Comparison of ENCODE assay signal across 8 cellular contexts in genomic region chr9:136729144-136729543, GRCh38. TPM values are rescaled to one million over a fixed set of nuclear protein-coding genes. Genes with fewer than 3 reads are reported as not detected.
DNase-seq lines count a peak whose midpoint lies in the region; ATAC-seq and TF ChIP-seq lines count a peak whose summit lies in the region.

No MANE protein-coding gene starts in this region.

- H2BK15ac ChIP-seq in H9 (ENCODE audit: low read depth, low read length), result no peak overlapping the region

- H3K36me3 Mint-ChIP-seq in H9 (ENCODE audit: insufficient read depth in 1 of 3, low read depth in 3 of 3), result peaks cover 23 to 33% (median 26%) of the 10 kb centered on the region in 3 experiments

- peaks cover 10% of the 10 kb centered on the region for H3K23me2 ChIP-seq in H9 (ENCODE audit: insufficient read length, low read depth, low read length, poor library complexity, severe bottlenecking)

- H3K27me3 Mint-ChIP-seq in H9 (ENCODE audit: low read depth), result peaks cover 14% of the 10 kb centered on the region

- H3K56ac ChIP-seq in H9 (ENCODE audit: insufficient read length, low read depth, low read length), result no peak overlapping the region

- peak overlapping the region; percentile 46 for H3K4me2 ChIP-seq in H9 (ENCODE audit: insufficient read depth, insufficient read length, low read length)

- no peak overlapping the region for H2BK120ac ChIP-seq in H9 (ENCODE audit: low read depth, low read length, poor library complexity, severe bottlenecking)

- no peaks in the 10 kb centered on the region for H3K4me1 ChIP-seq in H9 (ENCODE audit: insufficient read depth, low read length)

- H3K79me1 ChIP-seq in H9 (ENCODE audit: insufficient read depth, low read depth, low read length, poor library complexity, severe bottlenecking), result peaks cover 6% of the 10 kb centered on the region

- ATAC-seq in SK-N-SH treated with all-trans-retinoic acid at 6 μM for 48 hours (peak; percentile 5), HG02884 (IDR thresholded peaks at IDR 0.05; ENCODE audit: unreplicated experiment) (no peak), HG02610 (IDR thresholded peaks at IDR 0.05; ENCODE audit: unreplicated experiment) (no peak)

- peaks cover 11% of the 10 kb centered on the region; the same call in 1 of the 2 replicates for H3K79me2 ChIP-seq in H9 (ENCODE audit: insufficient read depth, low read length)

- no CpG with 5 or more reads among the region's 7 CpGs for WGBS in H9 (ENCODE audit: extremely low coverage, insufficient read length, low lambda C conversion rate)

- H3K27ac ChIP-seq in H9 (ENCODE audit: insufficient read length, low read depth, low read length) (no peak overlapping the region), skin epidermis (peak overlapping the region in 10 of 21 experiments; percentile 74 to 95 (median 88))

- H3K9me3 ChIP-seq in H9 (ENCODE audit: control insufficient read depth, low read depth, low read length), result no peaks in the 10 kb centered on the region

- H3K9ac ChIP-seq in H9 (ENCODE audit: extremely low read depth, insufficient read length, low read length), result no peak overlapping the region

- H3K4me3 ChIP-seq in fibroblast of mammary gland (ENCODE audit: control insufficient read depth, low read depth, low read length) (peak overlapping the region; percentile 66), skin epidermis (peak overlapping the region; percentile 55 to 97 (median 83))

- peak overlapping the region; percentile 57 to 78; a peak in 4 of 5 replicates for H3K4me3 Mint-ChIP-seq in H9

- no peak overlapping the region for H3K23ac ChIP-seq in H9 (ENCODE audit: insufficient read length, low read depth, low read length)

- H2BK20ac ChIP-seq in H9 (ENCODE audit: low read depth, low read length, poor library complexity, severe bottlenecking), result no peak overlapping the region

- no peak overlapping the region for H3K4ac ChIP-seq in H9 (ENCODE audit: low read depth, low read length)

- no peak overlapping the region for H3K14ac ChIP-seq in H9 (ENCODE audit: insufficient read depth, low read length)

- no peaks in the 10 kb centered on the region; a peak in 1 of 5 replicates for H3K9me3 Mint-ChIP-seq in H9

- H4K91ac ChIP-seq in H9 (ENCODE audit: insufficient read length, low read depth, low read length), result no peak overlapping the region

- no peak for TF ChIP-seq CTCF in H9 (conservative IDR thresholded peaks at IDR 0.05)
- no peak for TF ChIP-seq CTCF in fibroblast of mammary gland (conservative IDR thresholded peaks at IDR 0.05; ENCODE audit: control insufficient read depth, insufficient read depth, low read depth, low read length)

- H2AK5ac ChIP-seq in H9 (ENCODE audit: insufficient read length, low read length), result no peak overlapping the region

- H3T11ph ChIP-seq in H9 (ENCODE audit: low read length), result no peak overlapping the region

- H2BK12ac ChIP-seq in H9 (ENCODE audit: insufficient read length, low read depth, low read length), result no peak overlapping the region

- no peak overlapping the region for H2AFZ ChIP-seq in H9 (ENCODE audit: low read length)

- H4K20me1 ChIP-seq in H9 (ENCODE audit: control insufficient read depth, insufficient read depth, insufficient read length), result no peaks in the 10 kb centered on the region

- H3K18ac ChIP-seq in H9 (ENCODE audit: insufficient read length, low read depth, low read length), result no peak overlapping the region

- peaks cover 10 to 24% of the 10 kb centered on the region in 2 experiments for H3K4me1 Mint-ChIP-seq in H9

- no peak overlapping the region for H2BK5ac ChIP-seq in H9 (ENCODE audit: insufficient read length, low read length)

- H4K5ac ChIP-seq in H9 (ENCODE audit: insufficient read length, low read depth, low read length), result no peak overlapping the region

- no peak overlapping the region for H4K8ac ChIP-seq in H9 (replicated peaks; ENCODE audit: insufficient read length, low read depth, low read length)

- DNase-seq in H9 (no peak), fibroblast of mammary gland (ENCODE audit: low read depth) (no peak), LoVo (ENCODE audit: low spot score) (no peak), NCI-H446 treated with DMSO at 0.1 percent for 48 hours (lab: John Stamatoyannopoulos, UW) (no peak)

- no peak overlapping the region for H3K27ac Mint-ChIP-seq in H9

- no peaks in the 10 kb centered on the region for H3K27me3 ChIP-seq in H9 (ENCODE audit: insufficient read depth, low read length)

TF ChIP-seq in SK-N-SH treated with all-trans-retinoic acid at 6 μM for 48 hours, 23 proteins besides CTCF, POLR2A, EP300 and RAD21:
- TF ChIP-seq ISL1 (CRISPR knock-in tag; IDR thresholded peaks at IDR 0.05) (no peak), RARB (CRISPR knock-in tag; IDR thresholded peaks at IDR 0.05) (no peak), ZNF565 (CRISPR knock-in tag; conservative IDR thresholded peaks at IDR 0.05; ENCODE audit: low read depth) (no peak), ZFP30 (CRISPR knock-in tag; IDR thresholded peaks at IDR 0.05) (no peak), ZNF70 (CRISPR knock-in tag; IDR thresholded peaks at IDR 0.05) (no peak), PATZ1 (CRISPR knock-in tag; IDR thresholded peaks at IDR 0.05; ENCODE audit: borderline replicate concordance) (no peak), ESRRG (CRISPR knock-in tag; IDR thresholded peaks at IDR 0.05) (no peak), TOX (CRISPR knock-in tag; IDR thresholded peaks at IDR 0.05; ENCODE audit: borderline replicate concordance) (no peak), CREB5 (CRISPR knock-in tag; IDR thresholded peaks at IDR 0.05; ENCODE audit: low read depth) (no peak), ZNF8 (CRISPR knock-in tag; IDR thresholded peaks at IDR 0.05) (no peak), ZFP3 (CRISPR knock-in tag; IDR thresholded peaks at IDR 0.05) (no peak), TCF4 (CRISPR knock-in tag; IDR thresholded peaks at IDR 0.05; ENCODE audit: borderline replicate concordance) (no peak), BACH2 (CRISPR knock-in tag; IDR thresholded peaks at IDR 0.05; ENCODE audit: borderline replicate concordance) (no peak), SNAI2 (CRISPR knock-in tag; IDR thresholded peaks at IDR 0.05) (no peak), CSDC2 (CRISPR knock-in tag; IDR thresholded peaks at IDR 0.05) (no peak), ZC3H10 (CRISPR knock-in tag; IDR thresholded peaks at IDR 0.05) (no peak)

RNA-seq across cellular contexts. Expression of gene LCN10, which starts 13.6 kb away (rescaled TPM):
- total RNA-seq in H9 (2021), result 0.75 and 1.5 TPM in 2 replicates

RNA-seq across cellular contexts. Expression of gene DIPK1B, which starts 16.8 kb away (rescaled TPM):
- total RNA-seq in H9 (2021), result 38.2 and 40.3 TPM in 2 replicates

RNA-seq across cellular contexts. Expression of gene LCN6, which starts 19.2 kb away (rescaled TPM):
- not detected in 2 replicates for total RNA-seq in H9 (2021)

RNA-seq across cellular contexts. Expression of gene LCN8, which starts 28.9 kb away (rescaled TPM):
- total RNA-seq in H9 (2021), result not detected in 2 replicates

RNA-seq across cellular contexts. Expression of gene LCN15, which starts 35.2 kb away (rescaled TPM):
- total RNA-seq in H9 (2021), result 0.61 TPM in 1 of 2 replicates, not detected in the other
